ENCODE assay signal across 22 cellular contexts in the genomic region with DNA sequence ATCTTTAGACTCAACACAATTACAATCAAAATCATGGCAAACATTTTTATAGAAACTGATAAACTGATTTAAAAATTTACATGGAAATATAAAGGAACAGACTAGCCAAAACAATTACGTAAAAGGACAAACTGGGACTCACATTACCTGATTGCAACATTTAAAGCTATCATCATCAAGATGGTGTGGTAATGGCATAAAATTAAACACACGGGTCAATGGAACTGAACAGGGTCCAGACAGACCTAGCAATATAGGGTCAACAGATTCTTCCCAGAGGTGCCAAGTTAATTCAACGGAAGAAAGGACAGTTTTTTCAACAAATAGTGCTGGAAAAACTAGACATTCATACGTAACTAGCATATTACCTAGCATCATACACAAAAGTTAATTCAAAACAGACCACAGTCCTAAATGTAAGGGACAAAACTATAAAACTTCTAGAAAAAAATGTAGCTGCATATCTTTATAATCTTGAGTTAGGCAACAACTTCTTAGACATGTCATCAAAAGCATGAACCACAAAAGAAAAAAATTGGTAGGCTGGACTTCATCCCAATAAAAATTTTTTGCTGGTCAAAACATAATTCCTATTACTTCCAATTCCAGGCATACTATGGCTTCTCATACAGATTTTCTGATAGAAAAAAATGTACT.
DNase-seq lines count a peak whose midpoint lies in the region; ATAC-seq, FAIRE-seq and TF ChIP-seq lines count a peak whose summit lies in the region.
"Had no signal": no experiment of that assay in that cellular context is flagged by ENCODE, and none has a peak within 500 bp of the region (broad histone marks: within the 10 kb centered on the region; RNA-seq: fewer than 3 reads in every experiment).

No MANE protein-coding gene starts in this region.

- H4K20me1 ChIP-seq in PC-3 (ENCODE audit: low read length) (no peaks in the 10 kb centered on the region), fibroblast of lung (ENCODE audit: control insufficient read depth, extremely low read depth, insufficient read depth, low read length) (peaks cover 5% of the 10 kb centered on the region)

- H3K27ac Mint-ChIP-seq in osteocyte (ENCODE audit: unreplicated experiment) = peak overlapping the region; percentile 15
- H3K27ac Mint-ChIP-seq in activated naive CD4-positive, alpha-beta T cell treated with anti-CD3 and anti-CD28 coated beads, Interleukin-2, amount 50 U/mL, for 72 hours = no peak overlapping the region
- H3K27ac Mint-ChIP-seq: activated naive CD4-positive, alpha-beta T cell treated with anti-CD3 and anti-CD28 coated beads, Interleukin-2, amount 50 U/mL, for 24 hours had no signal

- H2AFZ ChIP-seq in PC-3 (ENCODE audit: low read length) = no peak overlapping the region
- H2AFZ ChIP-seq in fibroblast of lung (ENCODE audit: low read length) = no peak overlapping the region

- no peaks in the 10 kb centered on the region for H3K9me3 Mint-ChIP-seq in osteocyte (ENCODE audit: unreplicated experiment)
- H3K9me3 Mint-ChIP-seq in activated naive CD4-positive, alpha-beta T cell treated with anti-CD3 and anti-CD28 coated beads, Interleukin-2, amount 50 U/mL, for 72 hours = no peaks in the 10 kb centered on the region
- H3K9me3 Mint-ChIP-seq: activated naive CD4-positive, alpha-beta T cell treated with anti-CD3 and anti-CD28 coated beads, Interleukin-2, amount 50 U/mL, for 24 hours; nephron progenitor cell had no signal

- DNase-seq in GM19239 (ENCODE audit: insufficient read length, low spot score) (no peak), PC-3 (no peak), fibroblast of lung (ENCODE audit: low read depth in 2 of 2) (peak; percentile 15 to 37), osteocyte (ENCODE audit: extremely low spot score, unreplicated experiment) (no peak), DMS79 (lab: John Stamatoyannopoulos, UW) (no peak), NCI-H526 (lab: John Stamatoyannopoulos, UW) (no peak), DMS 273 treated with DMSO at 0.1 percent for 48 hours (lab: John Stamatoyannopoulos, UW) (no peak)
- no peak for DNase-seq in activated naive CD4-positive, alpha-beta T cell treated with anti-CD3 and anti-CD28 coated beads, Interleukin-2, amount 50 U/mL, for 72 hours (ENCODE audit: low spot score in 2 of 2)
- DNase-seq: activated CD4-positive, alpha-beta T cell treated with anti-CD3 and anti-CD28 coated beads, Interleukin-2, amount 50 U/mL, for 4 hours; activated T-cell treated with anti-CD3 and anti-CD28 coated beads, Interleukin-2, amount 50 U/mL, for 1 hour; AML-193; COR-L47; H7; NCI-H2029; NCI-H510A treated with DMSO at 0.1 percent for 48 hours; nephron progenitor cell; stimulated activated CD4-positive, alpha-beta T cell treated with anti-CD3 and anti-CD28 coated beads, Interleukin-2, amount 100 ng/mL, for 24 hours; SW 1271 had no signal

- FAIRE-seq in GM19239 (lab: Jason Lieb, UNC) = peak; percentile 26
- FAIRE-seq: bronchial epithelial cell, GM12878 had no signal

- H3K9me2 ChIP-seq in PC-3 (replicated peaks; ENCODE audit: low read length) = no peaks in the 10 kb centered on the region

- BruUV-seq in PC-3 (replicated peaks; lab: Mats Ljungman, UMichigan) = no TSS peak

- no peaks in the 10 kb centered on the region for H3K36me3 Mint-ChIP-seq in osteocyte (ENCODE audit: unreplicated experiment)
- H3K36me3 Mint-ChIP-seq in activated naive CD4-positive, alpha-beta T cell treated with anti-CD3 and anti-CD28 coated beads, Interleukin-2, amount 50 U/mL, for 72 hours = no peaks in the 10 kb centered on the region
- H3K36me3 Mint-ChIP-seq: activated naive CD4-positive, alpha-beta T cell treated with anti-CD3 and anti-CD28 coated beads, Interleukin-2, amount 50 U/mL, for 24 hours had no signal

- ATAC-seq in PC-3 = no peak
- ATAC-seq in activated naive CD4-positive, alpha-beta T cell treated with anti-CD3 and anti-CD28 coated beads, Interleukin-2, amount 50 U/mL, for 72 hours = no peak
- ATAC-seq: GM12878 had no signal

- H3K27me3 ChIP-seq in PC-3 (ENCODE audit: low read length) = no peaks in the 10 kb centered on the region
- no peaks in the 10 kb centered on the region for H3K27me3 ChIP-seq in fibroblast of lung (ENCODE audit: control insufficient read depth, insufficient read depth, low read length)
- H3K27me3 ChIP-seq: MG63 had no signal

- H3K9me3 ChIP-seq in PC-3 (ENCODE audit: low read length) = no peaks in the 10 kb centered on the region
- no peaks in the 10 kb centered on the region for H3K9me3 ChIP-seq in fibroblast of lung (ENCODE audit: control insufficient read depth, insufficient read depth, low read depth, low read length)
- H3K9me3 ChIP-seq: MG63 had no signal

- H3K9ac ChIP-seq in PC-3 (ENCODE audit: low read length) (no peak overlapping the region), fibroblast of lung (ENCODE audit: insufficient read depth, low read length) (no peak overlapping the region)

- H3K4me1 Mint-ChIP-seq in osteocyte (ENCODE audit: unreplicated experiment) = peaks cover 60% of the 10 kb centered on the region
- H3K4me1 Mint-ChIP-seq: activated naive CD4-positive, alpha-beta T cell treated with anti-CD3 and anti-CD28 coated beads, Interleukin-2, amount 50 U/mL, for 24 hours had no signal

- H3K36me3 ChIP-seq in PC-3 (ENCODE audit: low read depth, low read length) = no peaks in the 10 kb centered on the region
- H3K36me3 ChIP-seq in fibroblast of lung (ENCODE audit: control insufficient read depth, insufficient read depth, low read length) = no peaks in the 10 kb centered on the region
- H3K36me3 ChIP-seq: MG63 had no signal

- H3K4me2 ChIP-seq in PC-3 (ENCODE audit: low read length) = peak overlapping the region; percentile 6; the same call in 1 of the 2 replicates
- H3K4me2 ChIP-seq in fibroblast of lung (ENCODE audit: extremely low read depth, insufficient read depth, low read length) = no peak overlapping the region

- H3K4me1 ChIP-seq in PC-3 (ENCODE audit: insufficient read depth, low read length) = peaks cover 49% of the 10 kb centered on the region
- H3K4me1 ChIP-seq in fibroblast of lung (ENCODE audit: control insufficient read depth, extremely low read depth, insufficient read depth, low read length) = peaks cover 26% of the 10 kb centered on the region

- H3K27me3 Mint-ChIP-seq in osteocyte (ENCODE audit: unreplicated experiment) = no peaks in the 10 kb centered on the region

- H3F3A ChIP-seq in PC-3 (ENCODE audit: low read length, unreplicated experiment) = peaks cover 4% of the 10 kb centered on the region

- H3K79me2 ChIP-seq in PC-3 (ENCODE audit: low read length) (peaks cover 60% of the 10 kb centered on the region), fibroblast of lung (ENCODE audit: control insufficient read depth, insufficient read depth, low read length) (peaks cover 90% of the 10 kb centered on the region)

- H3K27ac ChIP-seq in PC-3 (ENCODE audit: low read length) (peak overlapping the region; percentile 22), fibroblast of lung (ENCODE audit: insufficient read depth, low read length) (no peak overlapping the region)

- no peak overlapping the region for H3K4me3 ChIP-seq in PC-3 (ENCODE audit: low read length)
- no peak overlapping the region for H3K4me3 ChIP-seq in fibroblast of lung (replicated peaks in 1 of 4; ENCODE audit: control extremely low read depth in 1 of 4, insufficient read depth in 1 of 4, low read depth in 3 of 4, low read length in 4 of 4)
- H3K4me3 ChIP-seq: GM12878, MG63 had no signal

- POLR2A ChIA-PET in PC-3 (lab: Charles Lee; ENCODE audit: unreplicated experiment) = interaction anchor here (0.6 kb wide), 2 partner anchors 95 to 189 kb away, joined by 3 to 5 read pairs; no protein-coding TSS in a partner anchor

- intact Hi-C loops in PC-3 (cut with micrococcal nuclease) = loop anchor here (5.0 kb wide), 1 partner anchor 35 kb away; no protein-coding TSS in a partner anchor

- no peak overlapping the region for H3K4me3 Mint-ChIP-seq in osteocyte (ENCODE audit: unreplicated experiment)
- H3K4me3 Mint-ChIP-seq: activated naive CD4-positive, alpha-beta T cell treated with anti-CD3 and anti-CD28 coated beads, Interleukin-2, amount 50 U/mL, for 24 hours; nephron progenitor cell had no signal

- TF ChIP-seq CTCF in PC-3 (conservative IDR thresholded peaks at IDR 0.05; ENCODE audit: low read depth, low read length) (no peak), fibroblast of lung (conservative IDR thresholded peaks at IDR 0.05 in 1 of 2, IDR thresholded peaks at IDR 0.05 in 1 of 2; ENCODE audit: low read depth in 1 of 2, low read length in 2 of 2) (no peak), osteocyte (IDR thresholded peaks at IDR 0.05) (no peak)

- CTCF ChIA-PET in PC-3 (lab: Charles Lee) = no interaction called here

Comparison
In these comparisons a context has a peak if more than half of its experiments do, and no peak if none do; other contexts are left out.
1. DNase-seq: peak in fibroblast of lung (2 of 2); none in GM19239 (single experiment), PC-3 (single experiment), osteocyte (single experiment), DMS79 (single experiment), NCI-H526 (0 of 2), activated naive CD4-positive, alpha-beta T cell treated with anti-CD3 and anti-CD28 coated beads, Interleukin-2, amount 50 U/mL, for 72 hours (0 of 2) and DMS 273 treated with DMSO at 0.1 percent for 48 hours (single experiment).